Comparison of ENCODE assay signal across 8 cellular contexts in genomic region chr1:24727490-24728214, GRCh38. TPM values are rescaled to one million over a fixed set of nuclear protein-coding genes. Genes with fewer than 3 reads are reported as not detected.
A peak's percentile ranks its signal among the peaks of the same experiment; 100 is the strongest.
DNase-seq lines count a peak whose midpoint lies in the region; ATAC-seq, FAIRE-seq and TF ChIP-seq lines count a peak whose summit lies in the region.

No MANE protein-coding gene starts in this region.

- no peak overlapping the region for H3K27ac Mint-ChIP-seq in CD8-positive, alpha-beta T cell

- H3K27me3 ChIP-seq in adipocyte (replicated peaks; ENCODE audit: control insufficient read depth, insufficient read depth, low read length) (no peaks in the 10 kb centered on the region), HepG2 (ENCODE audit: control insufficient read depth in 1 of 2, insufficient read depth in 2 of 2, low read length in 2 of 2) (no peaks in the 10 kb centered on the region)
- no peaks in the 10 kb centered on the region for H3K27me3 ChIP-seq in CD8-positive, alpha-beta T cell (ENCODE audit: insufficient read depth, low read length)

- no TSS peak for BruUV-seq in HepG2 (replicated peaks; lab: Mats Ljungman, UMichigan)

- TF ChIP-seq EP300 in HepG2 (IDR thresholded peaks at IDR 0.05; ENCODE audit: low read depth in 2 of 2, low read length in 2 of 2) (no peak), HepG2 (CRISPR knock-in tag; IDR thresholded peaks at IDR 0.05; ENCODE audit: borderline replicate concordance) (no peak)

- TF ChIP-seq POLR2A in HepG2 (IDR thresholded peaks at IDR 0.05; ENCODE audit: insufficient read depth in 1 of 2, low read depth in 2 of 2, low read length in 2 of 2) = no peak

- no peaks in the 10 kb centered on the region for H4K20me1 ChIP-seq in HepG2 (ENCODE audit: insufficient read depth, low read length)

- H3K9me3 Mint-ChIP-seq in CD8-positive, alpha-beta T cell = no peaks in the 10 kb centered on the region

- H3K4me3 Mint-ChIP-seq in CD8-positive, alpha-beta T cell = no peak overlapping the region

- H3K4me1 ChIP-seq in adipocyte (ENCODE audit: control insufficient read depth, insufficient read depth, low read length) (peaks cover 26% of the 10 kb centered on the region), HepG2 (ENCODE audit: insufficient read depth, low read length) (peaks cover 79% of the 10 kb centered on the region)
- H3K4me1 ChIP-seq in CD8-positive, alpha-beta T cell (ENCODE audit: insufficient read depth, low read length) = no peaks in the 10 kb centered on the region

- CTCF ChIA-PET in HepG2 (lab: Yijun Ruan, JAX; ENCODE audit: low intra/inter-chr PET ratio, low total read pairs) = no interaction called here
- CTCF ChIA-PET in CD8-positive, alpha-beta T cell (lab: Charles Lee) = no interaction called here

- peak; percentile 54 for ATAC-seq in GM19351 (IDR thresholded peaks at IDR 0.05; ENCODE audit: unreplicated experiment)
- ATAC-seq in HepG2 = no peak
- no peak for ATAC-seq in CD8-positive, alpha-beta T cell
- ATAC-seq in GM21423 (IDR thresholded peaks at IDR 0.05; ENCODE audit: unreplicated experiment) = no peak

- no peak for TF ChIP-seq CTCF in AG10803 (conservative IDR thresholded peaks at IDR 0.05; ENCODE audit: low read length)
- TF ChIP-seq CTCF in HepG2 (CRISPR knock-in tag; IDR thresholded peaks at IDR 0.05) = no peak
- TF ChIP-seq CTCF in CD8-positive, alpha-beta T cell (IDR thresholded peaks at IDR 0.05) = no peak

- intact Hi-C loops in HepG2 (cut with micrococcal nuclease; ENCODE audit: unreplicated experiment) = no loop called here
- intact Hi-C loops in CD8-positive, alpha-beta T cell (cut with DNase I, micrococcal nuclease) = no loop called here

- H3K4me2 ChIP-seq in HepG2 (ENCODE audit: low read depth, low read length) = peak overlapping the region; percentile 84

- no peak for TF ChIP-seq RAD21 in HepG2 (CRISPR knock-in tag; IDR thresholded peaks at IDR 0.05)

- no peaks in the 10 kb centered on the region for H3K36me3 Mint-ChIP-seq in CD8-positive, alpha-beta T cell

- in situ Hi-C loops in HepG2 (cut with HindIII; ENCODE audit: extremely low pct_ligation_motif_present, low pct_unique_long_range_greater_than_20kb) = no loop called here

- no peaks in the 10 kb centered on the region for H3K9me3 ChIP-seq in adipocyte (ENCODE audit: control insufficient read depth, low read length)
- no peaks in the 10 kb centered on the region for H3K9me3 ChIP-seq in HepG2 (ENCODE audit: low read length)
- no peaks in the 10 kb centered on the region for H3K9me3 ChIP-seq in CD8-positive, alpha-beta T cell (ENCODE audit: low read length)

- H3K36me3 ChIP-seq in adipocyte (ENCODE audit: control insufficient read depth, insufficient read depth, low read length, severe bottlenecking) = no peaks in the 10 kb centered on the region
- H3K36me3 ChIP-seq in HepG2 (replicated peaks in 1 of 2; ENCODE audit: control insufficient read depth in 1 of 2, insufficient read depth in 2 of 2, low read length in 2 of 2) = no peaks in the 10 kb centered on the region
- H3K36me3 ChIP-seq in CD8-positive, alpha-beta T cell (ENCODE audit: insufficient read depth, low read length) = no peaks in the 10 kb centered on the region

- H3K27ac ChIP-seq in HepG2 (ENCODE audit: extremely low read length, insufficient read depth, low read length) = no peak overlapping the region
- no peak overlapping the region for H3K27ac ChIP-seq in CD8-positive, alpha-beta T cell (ENCODE audit: low read depth, low read length)

- H3K79me2 ChIP-seq in HepG2 (ENCODE audit: insufficient read depth, low read length) = no peaks in the 10 kb centered on the region

- DNase-seq in AG10803 (ENCODE audit: low read depth) (peak; percentile 92), HK-2 (ENCODE audit: unreplicated experiment) (peak; percentile 69), adipocyte (ENCODE audit: low read depth) (peak; percentile 93), HepG2 (ENCODE audit: low spot score) (no peak), ureter (ENCODE audit: low spot score) (peak; percentile 70)
- DNase-seq in CD8-positive, alpha-beta T cell = no peak

- 8% methylated on average over 6 of the region's 9 CpGs for WGBS in HepG2 (ENCODE audit: low lambda C conversion rate)

- peaks cover 2% of the 10 kb centered on the region for H3K4me1 Mint-ChIP-seq in CD8-positive, alpha-beta T cell (ENCODE audit: low read depth)

- no peak for FAIRE-seq in HepG2 (lab: Jason Lieb, UNC)

- no peak overlapping the region for H2AFZ ChIP-seq in HepG2 (ENCODE audit: low read length)

- H3K9ac ChIP-seq in adipocyte (ENCODE audit: low read length) (peak overlapping the region; percentile 59), HepG2 (ENCODE audit: insufficient read depth, low read depth, low read length) (peak overlapping the region; percentile 52; the same call in 1 of the 2 replicates)

- peak overlapping the region; percentile 35 for H3K4me3 ChIP-seq in AG10803 (ENCODE audit: low read length)
- H3K4me3 ChIP-seq in adipocyte (ENCODE audit: low read length) = peak overlapping the region; percentile 56
- H3K4me3 ChIP-seq in HepG2 (replicated peaks in 1 of 3; ENCODE audit: insufficient read depth in 1 of 3, low read depth in 2 of 3, low read length in 3 of 3) = peak overlapping the region; percentile 22 to 55 (median 42); a peak in 4 of 6 replicates
- no peak overlapping the region for H3K4me3 ChIP-seq in CD8-positive, alpha-beta T cell (ENCODE audit: low read depth, low read length)

- peaks cover 2% of the 10 kb centered on the region for H3K27me3 Mint-ChIP-seq in CD8-positive, alpha-beta T cell (ENCODE audit: low read depth)

- POLR2A ChIA-PET in HepG2 (lab: Yijun Ruan, JAX) = interaction anchor here (5.6 kb wide), 1 partner anchor 15 kb away, joined by 100 read pairs; the partner anchor contains the start of gene CLIC4
- POLR2A ChIA-PET in CD8-positive, alpha-beta T cell (lab: Charles Lee) = no interaction called here

TF ChIP-seq in HepG2, 621 proteins besides CTCF, POLR2A, EP300 and RAD21:
- TF ChIP-seq ZNF121 (CRISPR knock-in tag; IDR thresholded peaks at IDR 0.05) (peak; percentile 64; the same call in 1 of the 2 replicates), SCMH1 (CRISPR knock-in tag; IDR thresholded peaks at IDR 0.05; ENCODE audit: borderline replicate concordance) (no peak), MBNL3 (CRISPR knock-in tag; conservative IDR thresholded peaks at IDR 0.05) (no peak), HOXA9 (CRISPR knock-in tag; IDR thresholded peaks at IDR 0.05; ENCODE audit: borderline replicate concordance) (no peak), ZNF770 (CRISPR knock-in tag; IDR thresholded peaks at IDR 0.05) (peak; percentile 93), ZMYM3 (CRISPR knock-in tag; IDR thresholded peaks at IDR 0.05) (peak; percentile 34; the same call in 1 of the 2 replicates), REXO4 (CRISPR knock-in tag; IDR thresholded peaks at IDR 0.05; ENCODE audit: borderline replicate concordance) (no peak), SP4 (CRISPR knock-in tag; IDR thresholded peaks at IDR 0.05) (no peak), ZNF256 (CRISPR knock-in tag; conservative IDR thresholded peaks at IDR 0.05) (no peak), ZFP1 (CRISPR knock-in tag; IDR thresholded peaks at IDR 0.05) (no peak), GATAD2A (CRISPR knock-in tag; IDR thresholded peaks at IDR 0.05) (no peak), MZF1 (CRISPR knock-in tag; IDR thresholded peaks at IDR 0.05; ENCODE audit: borderline replicate concordance) (no peak), ATF7-NPFF (CRISPR knock-in tag; IDR thresholded peaks at IDR 0.05; ENCODE audit: low read depth) (no peak), HMGA1 (CRISPR knock-in tag; conservative IDR thresholded peaks at IDR 0.05) (no peak)

RNA-seq across cellular contexts. Expression of gene CLIC4, which starts 17.6 kb away (rescaled TPM):
- total RNA-seq in HepG2 (2016; rRNA removed; fragmentation: Illumina TruSeq; extraction: Trizol) = 77.4 and 120 TPM in 2 replicates
- total RNA-seq in HepG2 (2016; cell fraction: cytosol; rRNA removed; fragmentation: Illumina TruSeq; extraction: Trizol; ENCODE audit: low read depth) = 5.2 and 5.7 TPM in 2 replicates
- 79.6 and 107 TPM in 2 replicates for total RNA-seq in HepG2 (2016; cell fraction: insoluble cytoplasmic fraction; rRNA removed; fragmentation: Illumina TruSeq; extraction: Trizol)
- 27.3 and 32.5 TPM in 2 replicates for total RNA-seq in HepG2 (2016; cell fraction: membrane; rRNA removed; fragmentation: Illumina TruSeq; extraction: Trizol)
- total RNA-seq in HepG2 (2016; cell fraction: nucleus; rRNA removed; fragmentation: Illumina TruSeq; extraction: Trizol) = 53.7 and 61.5 TPM in 2 replicates
- polyA plus RNA-seq in HepG2 (2011; rRNA removed) = 19.9 and 23.3 TPM in 2 replicates
- 15.6 and 24.0 TPM in 2 replicates for polyA plus RNA-seq in HepG2 (2011; cell fraction: cytosol; rRNA removed)
- 8.0 and 12.1 TPM in 2 replicates for polyA plus RNA-seq in HepG2 (2011; cell fraction: nucleus; rRNA removed)
- 51.1 and 58.9 TPM in 2 replicates for polyA plus RNA-seq in HepG2 (2012)
- polyA plus RNA-seq in HepG2 (2016; cell fraction: cytosol; fragmentation: Illumina TruSeq; extraction: Trizol; ENCODE audit: low read depth) = 5.0 and 5.8 TPM in 2 replicates
- 122 and 132 TPM in 2 replicates for polyA plus RNA-seq in HepG2 (2016; cell fraction: insoluble cytoplasmic fraction; fragmentation: Illumina TruSeq; extraction: Trizol; ENCODE audit: low read depth)
- polyA plus RNA-seq in HepG2 (2016; cell fraction: membrane; fragmentation: Illumina TruSeq; extraction: Trizol; ENCODE audit: low read depth) = 19.2 and 20.4 TPM in 2 replicates
- 62.7 and 67.7 TPM in 2 replicates for polyA plus RNA-seq in HepG2 (2016; cell fraction: nucleus; fragmentation: Illumina TruSeq; extraction: Trizol; ENCODE audit: insufficient read depth, low read depth)
- 11.1 and 23.5 TPM in 2 replicates for polyA minus RNA-seq in HepG2 (2011; rRNA and poly(A)+ RNA removed; ENCODE audit: low replicate concordance)
- 41.9 and 45.3 TPM in 2 replicates for polyA minus RNA-seq in HepG2 (2011; cell fraction: cytosol; rRNA and poly(A)+ RNA removed)
- 31.5 and 33.2 TPM in 2 replicates for polyA minus RNA-seq in HepG2 (2011; cell fraction: nucleus; rRNA and poly(A)+ RNA removed)
- 163 TPM for total RNA-seq in ureter
- 1 to 10 TPM; 1.2 to 1.3 TPM for total RNA-seq in CD8-positive, alpha-beta T cell

Comparison
In these comparisons a context has a peak if more than half of its experiments do, and no peak if none do; other contexts are left out.
1. DNase-seq: peak in AG10803 (single experiment), HK-2 (single experiment), adipocyte (single experiment) and ureter (single experiment); none in HepG2 (single experiment) and CD8-positive, alpha-beta T cell (0 of 7).